12 cellular contexts compared by ENCODE assay signal in the genomic region with DNA sequence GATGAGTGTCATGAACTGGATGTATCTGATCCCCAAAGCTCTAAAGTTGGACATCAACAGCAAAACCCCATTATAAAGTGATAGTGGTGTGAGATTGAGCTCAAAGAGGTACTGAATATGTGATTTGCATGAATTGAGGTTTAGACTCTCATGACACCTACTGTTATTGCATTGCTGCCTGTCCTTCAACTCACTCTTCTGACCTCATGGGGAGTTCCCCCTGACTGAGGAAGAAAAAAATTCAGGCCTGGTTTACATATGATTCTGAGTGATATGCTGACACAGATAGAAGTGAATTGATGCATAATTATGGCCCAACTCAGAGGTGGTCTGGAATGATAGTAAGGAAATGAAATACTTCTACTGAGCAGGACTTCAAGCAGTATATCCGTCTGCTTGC.
DNase-seq lines count a peak whose midpoint lies in the region; ATAC-seq, FAIRE-seq and TF ChIP-seq lines count a peak whose summit lies in the region.
"Had no signal": no experiment of that assay in that cellular context is flagged by ENCODE, and none has a peak within 500 bp of the region (broad histone marks: within the 10 kb centered on the region; RNA-seq: fewer than 3 reads in every experiment).

No MANE protein-coding gene starts in this region.

- H3K36me3 ChIP-seq in brain microvascular endothelial cell (replicated peaks) = no peaks in the 10 kb centered on the region
- H3K36me3 ChIP-seq in small intestine (ENCODE audit: control insufficient read depth in 2 of 2, insufficient read depth in 2 of 2, low read length in 2 of 2) = no peaks in the 10 kb centered on the region

- H3K9me3 ChIP-seq in small intestine (ENCODE audit: control insufficient read depth, low read depth) = no peaks in the 10 kb centered on the region
- H3K9me3 ChIP-seq: testis had no signal

- TF ChIP-seq POLR2A in GM12892 (IDR thresholded peaks at IDR 0.05; ENCODE audit: low read depth, low read length) = no peak

- H3K27me3 ChIP-seq in brain microvascular endothelial cell (replicated peaks) (no peaks in the 10 kb centered on the region), small intestine (ENCODE audit: control insufficient read depth in 2 of 2, insufficient read depth in 2 of 2, low read length in 2 of 2) (no peaks in the 10 kb centered on the region)
- H3K27me3 ChIP-seq: testis had no signal

- 58 to 91% (median 58%) methylated on average over 1 of the region's 1 CpG for WGBS in small intestine, 3 donors

- in situ Hi-C loops in brain microvascular endothelial cell (cut with HindIII; ENCODE audit: low pct_ligation_motif_present, low sequenced_read_pairs) = no loop called here

- ATAC-seq in GM19397 (IDR thresholded peaks at IDR 0.05; ENCODE audit: unreplicated experiment) (peak; percentile 99), HG03060 (IDR thresholded peaks at IDR 0.05; ENCODE audit: low read depth, unreplicated experiment) (peak; percentile 100)
- ATAC-seq: sciatic nerve had no signal

- no peak overlapping the region for H3K27ac ChIP-seq in brain microvascular endothelial cell
- no peak overlapping the region for H3K27ac ChIP-seq in small intestine (ENCODE audit: low read depth in 1 of 2, low read length in 1 of 2)
- H3K27ac ChIP-seq: KMS-11, testis had no signal

- TF ChIP-seq CTCF in brain microvascular endothelial cell (IDR thresholded peaks at IDR 0.05; ENCODE audit: low read depth, low read length, missing control alignments) = no peak

- FAIRE-seq in GM12892 (lab: Jason Lieb, UNC) (peak; percentile 88), small intestine (lab: Jason Lieb, UNC) (no peak)

- H3K4me1 ChIP-seq in small intestine (ENCODE audit: control insufficient read depth in 2 of 2, insufficient read depth in 1 of 2, low read depth in 1 of 2, low read length in 1 of 2) = no peaks in the 10 kb centered on the region
- H3K4me1 ChIP-seq: testis had no signal

- H3K4me3 ChIP-seq in brain microvascular endothelial cell (ENCODE audit: low read depth, low read length) = no peak overlapping the region
- H3K4me3 ChIP-seq in small intestine (ENCODE audit: low read depth in 1 of 2, low read length in 2 of 2) = no peak overlapping the region
- H3K4me3 ChIP-seq: testis had no signal

- DNase-seq in GM12892 (ENCODE audit: insufficient read length) (no peak), brain microvascular endothelial cell (peak; percentile 6), NCI-H748 (lab: John Stamatoyannopoulos, UW; ENCODE audit: unreplicated experiment) (no peak), AML-193 (lab: John Stamatoyannopoulos, UW) (no peak), small intestine (no peak), COLO668 (lab: John Stamatoyannopoulos, UW; ENCODE audit: unreplicated experiment) (no peak)
- DNase-seq: anterior cingulate cortex, testis had no signal
